8 cellular contexts compared by ENCODE assay signal in the genomic region with DNA sequence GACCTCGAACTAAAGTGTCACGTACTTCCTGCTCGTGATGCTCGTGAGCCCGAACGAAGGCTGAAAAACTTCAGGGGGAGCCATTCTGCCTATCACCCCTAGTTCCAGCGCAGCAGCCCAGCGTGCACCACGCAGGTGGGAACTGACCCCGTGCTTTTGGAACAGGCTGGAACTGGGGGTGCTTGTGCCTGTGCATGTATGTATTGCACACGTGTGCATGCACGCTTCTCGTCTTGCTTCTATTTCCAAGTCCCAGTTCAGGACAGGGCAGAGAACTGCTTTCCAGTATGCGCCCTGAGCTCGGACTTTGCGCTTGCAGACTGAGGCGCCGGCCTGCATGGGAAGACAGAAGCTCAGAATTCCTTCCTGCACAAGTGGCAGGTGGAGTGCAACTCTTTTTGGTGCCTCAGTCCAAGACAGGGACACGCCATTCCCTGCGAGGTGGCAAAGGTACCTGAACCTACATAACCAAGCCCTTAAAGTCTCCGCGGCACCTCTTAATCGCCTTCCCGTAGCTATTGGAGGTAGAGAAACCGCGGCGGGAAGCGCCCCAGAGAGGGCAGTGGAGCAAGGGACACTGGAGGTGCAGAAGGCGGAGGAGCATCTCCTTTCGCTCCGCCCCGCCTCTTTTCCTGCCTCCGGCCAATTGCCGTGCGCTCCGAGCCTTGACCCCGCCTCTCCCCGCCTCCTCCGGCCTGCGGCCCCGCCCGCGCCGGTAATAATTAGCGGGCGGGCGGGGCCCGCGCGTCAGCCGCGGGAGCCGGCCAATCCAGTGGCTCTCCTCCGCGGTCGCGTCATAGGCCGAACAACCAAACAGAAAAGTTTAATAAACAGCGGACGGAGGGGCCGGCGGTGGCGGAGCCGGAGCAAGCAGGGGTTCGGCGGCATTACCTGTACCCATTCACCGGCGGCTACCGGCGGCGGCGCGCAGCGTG.
DNase-seq lines count a peak whose midpoint lies in the region; ATAC-seq and TF ChIP-seq lines count a peak whose summit lies in the region.

TSS of gene ZFAND6 (plus strand) at position 826 of the 935 bp plus-strand sequence. CDS start 60,669 bp downstream, outside the sequence.

- ATAC-seq in GM19025 (IDR thresholded peaks at IDR 0.05; ENCODE audit: low read depth, unreplicated experiment) (peak; percentile 82), HG03342 (IDR thresholded peaks at IDR 0.05; ENCODE audit: unreplicated experiment) (peak; percentile 81)
- ATAC-seq in central memory CD8-positive, alpha-beta T cell (replicated peaks; ENCODE audit: extremely low read depth, poor library complexity, severe bottlenecking): peak; percentile 83

- DNase-seq in AG10803 (ENCODE audit: low read depth): peak; percentile 88
- peak; percentile 86 to 94 for DNase-seq in NCI-H446 (lab: John Stamatoyannopoulos, UW)
- peak; percentile 87 for DNase-seq in activated CD4-positive, CD25-positive, alpha-beta regulatory T cell treated with anti-CD3 and anti-CD28 coated beads, Interleukin-2, amount 50 U/mL, for 16 hours (ENCODE audit: low read depth, low spot score)
- peak; percentile 95 to 96 for DNase-seq in central memory CD8-positive, alpha-beta T cell (ENCODE audit: low spot score in 2 of 2)
- DNase-seq in islet precursor cell: peak; percentile 97
- peak; percentile 87 to 96 (median 91) for DNase-seq in stimulated activated CD4-positive, alpha-beta T cell treated with anti-CD3 and anti-CD28 coated beads, Interleukin-12 subunit alpha, Interleukin-12 subunit beta, amount 100 ng/mL, for 48 hours (ENCODE audit: low read depth in 2 of 3, low spot score in 1 of 3)

- no peak; the same call in 1 of the 2 replicates for TF ChIP-seq CTCF in AG10803 (conservative IDR thresholded peaks at IDR 0.05; ENCODE audit: low read length)

- H3K27me3 Mint-ChIP-seq in central memory CD8-positive, alpha-beta T cell: no peaks in the 10 kb centered on the region

- peaks cover 29% of the 10 kb centered on the region for H3K4me1 Mint-ChIP-seq in central memory CD8-positive, alpha-beta T cell

- peak within 1 kb of the TSS; percentile 74 for H3K4me3 ChIP-seq in AG10803 (ENCODE audit: low read length)

- peaks cover 14% of the 10 kb centered on the region for H3K36me3 Mint-ChIP-seq in central memory CD8-positive, alpha-beta T cell (ENCODE audit: insufficient read depth)

- H3K4me3 Mint-ChIP-seq in central memory CD8-positive, alpha-beta T cell: peak within 1 kb of the TSS; percentile 90

- H3K9me3 Mint-ChIP-seq in central memory CD8-positive, alpha-beta T cell: no peaks in the 10 kb centered on the region

- H3K27ac Mint-ChIP-seq in central memory CD8-positive, alpha-beta T cell (ENCODE audit: low read depth): peak within 1 kb of the TSS; percentile 93

Comparison
In these comparisons a context has a peak if more than half of its experiments do, and no peak if none do; other contexts are left out.
1. Peak in every context shown above with its lines: DNase-seq, ATAC-seq and H3K4me3 ChIP-seq.